In the genomic region with DNA sequence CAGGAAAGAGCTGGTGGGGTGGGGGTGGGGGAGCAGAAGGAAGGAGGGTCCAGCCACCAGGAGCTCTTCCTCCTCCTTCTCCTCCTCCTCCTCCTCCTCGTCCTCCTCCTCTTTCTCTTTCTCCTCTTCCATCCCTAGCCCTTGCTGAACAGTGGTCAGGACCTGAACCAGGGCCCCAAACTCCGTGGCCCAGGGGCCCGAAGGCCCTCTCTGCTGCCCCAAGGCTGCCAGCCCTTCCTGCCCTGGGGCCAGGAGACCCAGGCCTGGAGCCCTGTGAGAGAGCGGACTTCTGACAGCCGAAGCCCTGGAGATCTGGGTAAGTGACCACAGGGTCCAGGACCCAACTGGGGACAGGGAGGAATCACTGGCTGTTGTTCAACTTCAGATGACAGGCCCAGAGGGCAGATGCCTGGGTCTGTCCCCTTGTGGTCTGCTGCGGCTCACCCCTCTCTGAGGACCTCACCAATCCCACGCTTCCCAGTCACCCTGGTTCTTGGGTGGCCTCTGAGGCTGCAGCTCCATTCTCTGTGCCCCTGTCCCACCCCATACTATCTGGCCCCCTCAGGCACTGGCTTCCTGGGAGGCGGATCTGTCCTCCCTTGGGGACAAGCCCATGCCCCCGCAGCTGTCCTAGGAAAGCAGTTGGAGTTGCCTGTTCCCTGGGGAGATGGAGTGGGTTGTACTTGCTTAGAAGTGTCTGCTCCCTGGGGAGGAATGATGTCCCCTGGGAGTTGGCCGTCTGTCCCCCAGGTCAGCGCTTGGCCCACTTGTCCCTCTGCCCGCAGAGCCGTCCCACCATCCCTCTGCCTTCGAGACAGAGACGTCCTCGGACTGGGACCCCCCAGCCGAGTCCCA, we compare ENCODE assay signal across 17 cellular contexts. TPM values are rescaled to one million over a fixed set of nuclear protein-coding genes. Genes with fewer than 3 reads are reported as not detected.
DNase-seq lines count a peak whose midpoint lies in the region; ATAC-seq, FAIRE-seq and TF ChIP-seq lines count a peak whose summit lies in the region.
"Had no signal": no experiment of that assay in that cellular context is flagged by ENCODE, and none has a peak within 500 bp of the region (broad histone marks: within the 10 kb centered on the region; RNA-seq: fewer than 3 reads in every experiment).

No MANE protein-coding gene starts in this region.

- H3K9me3 ChIP-seq in left ventricle myocardium inferior (replicated peaks) (peaks cover 7% of the 10 kb centered on the region), heart left ventricle (peaks cover 0 to 10% (median 0%) of the 10 kb centered on the region in 12 donors), kidney (ENCODE audit: control insufficient read depth in 1 of 2, low read length in 2 of 2) (no peaks in the 10 kb centered on the region), upper lobe of right lung (no peaks in the 10 kb centered on the region)
- H3K9me3 ChIP-seq: colonic mucosa, right lobe of liver, transverse colon had no signal

- no peaks in the 10 kb centered on the region for H3K4me1 ChIP-seq in left ventricle myocardium inferior
- peaks cover 0 to 11% (median 0%) of the 10 kb centered on the region in 12 donors for H3K4me1 ChIP-seq in heart left ventricle
- peaks cover 0 to 4% of the 10 kb centered on the region in 2 donors for H3K4me1 ChIP-seq in kidney (ENCODE audit: control insufficient read depth in 1 of 2, insufficient read depth in 1 of 2, low read depth in 1 of 2, low read length in 2 of 2)
- H3K4me1 ChIP-seq in upper lobe of right lung: no peaks in the 10 kb centered on the region
- H3K4me1 ChIP-seq: colonic mucosa, right lobe of liver had no signal

- WGBS in heart left ventricle, 4 donors: 50 to 67% (median 57%) methylated on average over 10 to 17 of the region's 17 CpGs

- POLR2A ChIA-PET in WTC11 (lab: Charles Lee): no interaction called here
- POLR2A ChIA-PET in activated CD4-positive, alpha-beta memory T cell treated with anti-CD3 and anti-CD28 coated beads, Interleukin-2, amount 10 ng/mL, durations not matched to agents 7 days and 5 days (lab: Charles Lee): no interaction called here

- no peak for TF ChIP-seq POLR2A in heart left ventricle (IDR thresholded peaks at IDR 0.05)

- no peak for DNase-seq in left ventricle myocardium inferior
- DNase-seq in heart left ventricle: no peak
- no peak for DNase-seq in WTC11 (ENCODE audit: low spot score)
- peak; percentile 53 for DNase-seq in kidney
- DNase-seq in upper lobe of right lung: no peak
- no peak for DNase-seq in omental fat pad (ENCODE audit: low spot score)
- no peak for DNase-seq in activated CD4-positive, alpha-beta memory T cell treated with anti-CD3 and anti-CD28 coated beads, Interleukin-2, amount 10 ng/mL, durations not matched to agents 7 days and 5 days
- DNase-seq: activated CD4-positive, alpha-beta T cell treated with anti-CD3 and anti-CD28 coated beads, Interleukin-2, amount 10 ng/mL, durations not matched to agents 7 days and 5 days; left lung; natural killer cell; right lobe of liver; transverse colon had no signal

- H3K36me3 Mint-ChIP-seq in WTC11: no peaks in the 10 kb centered on the region
- H3K36me3 Mint-ChIP-seq in activated CD4-positive, alpha-beta memory T cell treated with anti-CD3 and anti-CD28 coated beads, Interleukin-2, amount 10 ng/mL, durations not matched to agents 7 days and 5 days (ENCODE audit: low read depth): no peaks in the 10 kb centered on the region

- FAIRE-seq in kidney (lab: Jason Lieb, UNC): no peak
- FAIRE-seq: GM19239 had no signal

- no peak for TF ChIP-seq CTCF in left ventricle myocardium inferior (IDR thresholded peaks at IDR 0.05; ENCODE audit: borderline replicate concordance)
- TF ChIP-seq CTCF in heart left ventricle (IDR thresholded peaks at IDR 0.05): no peak
- TF ChIP-seq CTCF in WTC11 (IDR thresholded peaks at IDR 0.05): no peak
- TF ChIP-seq CTCF in kidney (IDR thresholded peaks at IDR 0.05; ENCODE audit: borderline replicate concordance, extremely low read depth, insufficient read depth): no peak
- TF ChIP-seq CTCF in upper lobe of right lung (IDR thresholded peaks at IDR 0.05): no peak
- no peak for TF ChIP-seq CTCF in omental fat pad (IDR thresholded peaks at IDR 0.05)

- H3K9ac ChIP-seq in kidney (ENCODE audit: low read length in 2 of 2): peak overlapping the region in 1 of 2 donors; percentile 12

- H3K27me3 Mint-ChIP-seq in WTC11 (ENCODE audit: low read depth): peaks cover 25% of the 10 kb centered on the region
- peaks cover 21% of the 10 kb centered on the region for H3K27me3 Mint-ChIP-seq in activated CD4-positive, alpha-beta memory T cell treated with anti-CD3 and anti-CD28 coated beads, Interleukin-2, amount 10 ng/mL, durations not matched to agents 7 days and 5 days

- ATAC-seq in heart left ventricle: no peak
- no peak for ATAC-seq in WTC11
- ATAC-seq in upper lobe of right lung: no peak
- ATAC-seq in omental fat pad (ENCODE audit: low FRiP score): no peak
- ATAC-seq in HG03469 (IDR thresholded peaks at IDR 0.05; ENCODE audit: unreplicated experiment): no peak

- CTCF ChIA-PET in WTC11 (lab: Charles Lee): interaction anchor here (0.7 to 2.1 kb wide), 6 partner anchors 16 to 130 kb away, joined by 3 to 11 read pairs (median 4); no protein-coding TSS in a partner anchor
- CTCF ChIA-PET in activated CD4-positive, alpha-beta memory T cell treated with anti-CD3 and anti-CD28 coated beads, Interleukin-2, amount 10 ng/mL, durations not matched to agents 7 days and 5 days (lab: Charles Lee): no interaction called here

- H3K27me3 ChIP-seq in left ventricle myocardium inferior (ENCODE audit: low read depth) (peaks cover 33% of the 10 kb centered on the region), heart left ventricle (peaks cover 0 to 22% (median 5%) of the 10 kb centered on the region in 9 donors), upper lobe of right lung (peaks cover 13% of the 10 kb centered on the region)
- H3K27me3 ChIP-seq: colonic mucosa, right lobe of liver had no signal

- peaks cover 30% of the 10 kb centered on the region for H3K4me1 Mint-ChIP-seq in WTC11
- peaks cover 1% of the 10 kb centered on the region for H3K4me1 Mint-ChIP-seq in activated CD4-positive, alpha-beta memory T cell treated with anti-CD3 and anti-CD28 coated beads, Interleukin-2, amount 10 ng/mL, durations not matched to agents 7 days and 5 days

- H3K36me3 ChIP-seq in left ventricle myocardium inferior: no peaks in the 10 kb centered on the region
- H3K36me3 ChIP-seq in heart left ventricle: no peaks in the 10 kb centered on the region
- no peaks in the 10 kb centered on the region for H3K36me3 ChIP-seq in kidney (ENCODE audit: control insufficient read depth in 1 of 2, insufficient read depth in 2 of 2, low read length in 2 of 2)
- no peaks in the 10 kb centered on the region for H3K36me3 ChIP-seq in upper lobe of right lung
- H3K36me3 ChIP-seq: colonic mucosa, left lung, right lobe of liver, transverse colon had no signal

- intact Hi-C loops in left ventricle myocardium inferior (cut with micrococcal nuclease): no loop called here
- intact Hi-C loops in heart left ventricle (cut with DNase I): no loop called here
- intact Hi-C loops in kidney (cut with DNase I): no loop called here
- intact Hi-C loops in upper lobe of right lung (cut with DNase I): no loop called here

- no peak overlapping the region for H3K27ac Mint-ChIP-seq in WTC11
- H3K27ac Mint-ChIP-seq in activated CD4-positive, alpha-beta memory T cell treated with anti-CD3 and anti-CD28 coated beads, Interleukin-2, amount 10 ng/mL, durations not matched to agents 7 days and 5 days: no peak overlapping the region
- H3K27ac Mint-ChIP-seq: activated CD4-positive, alpha-beta T cell treated with anti-CD3 and anti-CD28 coated beads, Interleukin-2, amount 10 ng/mL, durations not matched to agents 7 days and 5 days; natural killer cell had no signal

- H3K27ac ChIP-seq in left ventricle myocardium inferior (replicated peaks) (no peak overlapping the region), heart left ventricle (no peak overlapping the region), kidney (ENCODE audit: low read depth in 2 of 2, low read length in 2 of 2) (no peak overlapping the region), upper lobe of right lung (no peak overlapping the region)
- H3K27ac ChIP-seq: colonic mucosa, left lung, right lobe of liver, transverse colon had no signal

- peak overlapping the region; percentile 58 for H3K4me3 Mint-ChIP-seq in WTC11
- no peak overlapping the region for H3K4me3 Mint-ChIP-seq in activated CD4-positive, alpha-beta memory T cell treated with anti-CD3 and anti-CD28 coated beads, Interleukin-2, amount 10 ng/mL, durations not matched to agents 7 days and 5 days
- H3K4me3 Mint-ChIP-seq: activated CD4-positive, alpha-beta T cell treated with anti-CD3 and anti-CD28 coated beads, Interleukin-2, amount 10 ng/mL, durations not matched to agents 7 days and 5 days; activated T-cell treated with anti-CD3 and anti-CD28 coated beads, Interleukin-2, amount 50 U/mL, for 4 hours; natural killer cell had no signal

- H3K9me3 Mint-ChIP-seq in WTC11: peaks cover 8% of the 10 kb centered on the region
- H3K9me3 Mint-ChIP-seq in activated CD4-positive, alpha-beta memory T cell treated with anti-CD3 and anti-CD28 coated beads, Interleukin-2, amount 10 ng/mL, durations not matched to agents 7 days and 5 days: peaks cover 2% of the 10 kb centered on the region

- H3K4me3 ChIP-seq in left ventricle myocardium inferior (peak overlapping the region; percentile 53), heart left ventricle (peak overlapping the region in 5 of 12 donors; percentile 10 to 41 (median 28)), kidney (ENCODE audit: low read length in 2 of 2) (peak overlapping the region in 1 of 2 donors; percentile 12), upper lobe of right lung (no peak overlapping the region)
- H3K4me3 ChIP-seq: colonic mucosa, left lung, right lobe of liver had no signal

RNA-seq across cellular contexts. Expression of a gene that starts 51.8 kb away (rescaled TPM):
- 0.16 TPM for total RNA-seq in left ventricle myocardium inferior
- total RNA-seq in heart left ventricle: under 1 TPM in 5 of 9 donors, not detected in 4; 0.11 to 0.88 (median 0.31) TPM
- polyA plus RNA-seq in heart left ventricle: under 1 TPM; 0.04 to 0.11 TPM
- 1.1 to 1.5 TPM (median 1.4 TPM) in 3 replicates for total RNA-seq in WTC11 (2021)
- 1.4 TPM for total RNA-seq in kidney
- polyA plus RNA-seq in kidney (ENCODE audit: insufficient read depth, low read depth, low replicate concordance): 0.69 TPM
- 0.09 TPM for total RNA-seq in upper lobe of right lung
- not detected for total RNA-seq in omental fat pad
- not detected for total RNA-seq in activated CD4-positive, alpha-beta memory T cell treated with anti-CD3 and anti-CD28 coated beads, Interleukin-2, amount 10 ng/mL, durations not matched to agents 7 days and 5 days
- total RNA-seq: activated T-cell treated with anti-CD3 and anti-CD28 coated beads, Interleukin-2, amount 50 U/mL, for 4 hours; natural killer cell; right lobe of liver; transverse colon had no signal
- polyA plus RNA-seq: esophagus had no signal
